ENCODE assay signal across 19 cellular contexts in genomic region chr12:19759229-19759628, GRCh38.
DNase-seq lines count a peak whose midpoint lies in the region; ATAC-seq, FAIRE-seq and TF ChIP-seq lines count a peak whose summit lies in the region.
"Had no signal": no experiment of that assay in that cellular context is flagged by ENCODE, and none has a peak within 500 bp of the region (broad histone marks: within the 10 kb centered on the region; RNA-seq: fewer than 3 reads in every experiment).

No MANE protein-coding gene starts in this region.

- TF ChIP-seq POLR2A in K562 (conservative IDR thresholded peaks at IDR 0.05): no peak

- no peaks in the 10 kb centered on the region for H3K36me3 ChIP-seq in K562 (ENCODE audit: control insufficient read depth, insufficient read depth, low read length)
- H3K36me3 ChIP-seq: colonic mucosa had no signal

- no peak overlapping the region for H2AFZ ChIP-seq in K562 (ENCODE audit: low read depth, low read length)
- H2AFZ ChIP-seq: GM23338 had no signal

- no TSS peak for BruUV-seq in K562 (replicated peaks; lab: Mats Ljungman, UMichigan)

- H3K4me3 ChIP-seq in AG10803 (ENCODE audit: low read length) (no peak overlapping the region), K562 (no peak overlapping the region)
- H3K4me3 ChIP-seq: colonic mucosa, GM23338 had no signal

- no peaks in the 10 kb centered on the region for H3K4me1 ChIP-seq in K562 (replicated peaks in 1 of 2; ENCODE audit: control insufficient read depth in 2 of 2, insufficient read depth in 2 of 2, low read length in 2 of 2)
- H3K4me1 ChIP-seq: colonic mucosa had no signal

- no peak overlapping the region for H3K4me2 ChIP-seq in K562 (ENCODE audit: insufficient read depth, low read length)
- H3K4me2 ChIP-seq: GM23338 had no signal

- no peaks in the 10 kb centered on the region for H3K9me1 ChIP-seq in K562 (ENCODE audit: control insufficient read depth, insufficient read depth, low read length)

- intact Hi-C loops in K562 (cut with micrococcal nuclease): no loop called here

- no peaks in the 10 kb centered on the region for H3K9me3 ChIP-seq in K562 (replicated peaks; ENCODE audit: control insufficient read depth, insufficient read depth, low read depth, low read length)
- H3K9me3 ChIP-seq: colonic mucosa had no signal

- CTCF ChIA-PET in K562 (lab: Yijun Ruan, JAX; ENCODE audit: low intra/inter-chr PET ratio): no interaction called here

- ATAC-seq in K562: no peak
- ATAC-seq in GM18873 (IDR thresholded peaks at IDR 0.05; ENCODE audit: low FRiP score, unreplicated experiment): no peak
- ATAC-seq in HG02759 (IDR thresholded peaks at IDR 0.05; ENCODE audit: unreplicated experiment): no peak
- ATAC-seq: GM23338; stimulated activated naive B cell treated with anti-CD40 and anti-IgM and Interleukin-4, amounts not matched to agents 10 μg/mL and 1 μg/mL and 100 μg/mL, for 72 hours had no signal

- in situ Hi-C loops in K562 (cut with MboI): no loop called here

- POLR2A ChIA-PET in K562 (lab: Yijun Ruan, JAX): no interaction called here

- TF ChIP-seq CTCF in AG10803 (conservative IDR thresholded peaks at IDR 0.05; ENCODE audit: low read length) (no peak), K562 (IDR thresholded peaks at IDR 0.05 in 2 of 3, conservative IDR thresholded peaks at IDR 0.05 in 1 of 3; ENCODE audit: insufficient read depth in 2 of 3, low read depth in 1 of 3, low read length in 3 of 3) (no peak)

- H3K27me3 ChIP-seq in K562 (ENCODE audit: control insufficient read depth in 2 of 2, insufficient read depth in 2 of 2, low read length in 2 of 2): no peaks in the 10 kb centered on the region
- H3K27me3 ChIP-seq: colonic mucosa had no signal

- no peak for TF ChIP-seq EP300 in K562 (IDR thresholded peaks at IDR 0.05; ENCODE audit: low read length)

- H3K79me2 ChIP-seq in K562 (ENCODE audit: control insufficient read depth, insufficient read depth, low read length): no peaks in the 10 kb centered on the region

- H3K9ac ChIP-seq in K562 (ENCODE audit: insufficient read depth in 1 of 2, low read depth in 2 of 2, low read length in 2 of 2): no peak overlapping the region

- TF ChIP-seq RAD21 in K562 (CRISPR knock-in tag; conservative IDR thresholded peaks at IDR 0.05 in 1 of 2, IDR thresholded peaks at IDR 0.05 in 1 of 2): no peak

- no peaks in the 10 kb centered on the region for H4K20me1 ChIP-seq in K562 (replicated peaks; ENCODE audit: control insufficient read depth, insufficient read depth, low read length)

- peak; percentile 86 for DNase-seq in AG10803 (ENCODE audit: low read depth)
- DNase-seq in LHCN-M2 (ENCODE audit: low read depth): peak; percentile 73
- no peak for DNase-seq in K562 (ENCODE audit: extremely low read depth in 1 of 4, low spot score in 3 of 4)
- peak; percentile 33 for DNase-seq in glomerular visceral epithelial cell (ENCODE audit: extremely low spot score)
- no peak for DNase-seq in amniotic stem cell (lab: John Stamatoyannopoulos, UW)
- DNase-seq in KG1 (lab: John Stamatoyannopoulos, UW): no peak
- DNase-seq: activated B cell treated with CpG ODN at 0.5 μM for 24 hours; activated naive CD4-positive, alpha-beta T cell treated with anti-CD3 and anti-CD28 coated beads, Interleukin-2, amount 50 U/mL, for 16 hours; colonic mucosa; DND-41; NCI-H2081 treated with DMSO at 0.1 percent for 48 hours; stimulated activated CD4-positive, alpha-beta T cell treated with anti-CD3 and anti-CD28 coated beads, Interleukin-4, amount 100 ng/mL, for 24 hours; stimulated activated naive B cell treated with anti-CD40 and anti-IgM and Interleukin-4, amounts not matched to agents 10 μg/mL and 1 μg/mL and 100 μg/mL, for 72 hours; SW 1271 had no signal

- H3K27ac ChIP-seq in K562 (ENCODE audit: extremely low read depth, low read depth, low read length): no peak overlapping the region
- H3K27ac ChIP-seq: colonic mucosa had no signal

- FAIRE-seq in K562 (lab: Jason Lieb, UNC): no peak
- FAIRE-seq: frontal cortex, islet of Langerhans had no signal

TF ChIP-seq in K562, 482 proteins besides CTCF, POLR2A, EP300 and RAD21:
- TF ChIP-seq MCM7 (IDR thresholded peaks at IDR 0.05): no peak
- no peak for TF ChIP-seq SAFB2 (IDR thresholded peaks at IDR 0.05; ENCODE audit: borderline replicate concordance, low read depth, low read length, severe bottlenecking)
- TF ChIP-seq KLF6 (CRISPR knock-in tag; IDR thresholded peaks at IDR 0.05; ENCODE audit: borderline replicate concordance): no peak
- TF ChIP-seq BHLHE40 (IDR thresholded peaks at IDR 0.05; ENCODE audit: low read length): no peak
- no peak for TF ChIP-seq ZNF3 (CRISPR knock-in tag; IDR thresholded peaks at IDR 0.05)
- TF ChIP-seq KLF16 (IDR thresholded peaks at IDR 0.05): no peak
- TF ChIP-seq MAFG (tag; conservative IDR thresholded peaks at IDR 0.05): 0 out of 2 replicates have a peak, but pooled peaks have one; percentile 24
- no peak for TF ChIP-seq ZNF274 (IDR thresholded peaks at IDR 0.05; ENCODE audit: borderline replicate concordance, low read depth, low read length)
- no peak for TF ChIP-seq SMARCC2 (IDR thresholded peaks at IDR 0.05; ENCODE audit: low read depth)
- TF ChIP-seq ZNF316 (IDR thresholded peaks at IDR 0.05): peak; percentile 17; the same call in 1 of the 2 replicates
- no peak for TF ChIP-seq PHB2 (IDR thresholded peaks at IDR 0.05; ENCODE audit: low read depth)
- 0 out of 2 replicates have a peak, but pooled peaks have one; percentile 33 for TF ChIP-seq MAFF (IDR thresholded peaks at IDR 0.05; ENCODE audit: low read length)
- TF ChIP-seq ZNF431 (CRISPR knock-in tag; IDR thresholded peaks at IDR 0.05): no peak

Comparison
In these comparisons a context has a peak if more than half of its experiments do, and no peak if none do; other contexts are left out.
1. DNase-seq: peak in AG10803 (single experiment), LHCN-M2 (single experiment) and glomerular visceral epithelial cell (single experiment); none in K562 (0 of 4), amniotic stem cell (single experiment) and KG1 (single experiment).